ENCODE assay signal across 1 cellular context in the genomic region with DNA sequence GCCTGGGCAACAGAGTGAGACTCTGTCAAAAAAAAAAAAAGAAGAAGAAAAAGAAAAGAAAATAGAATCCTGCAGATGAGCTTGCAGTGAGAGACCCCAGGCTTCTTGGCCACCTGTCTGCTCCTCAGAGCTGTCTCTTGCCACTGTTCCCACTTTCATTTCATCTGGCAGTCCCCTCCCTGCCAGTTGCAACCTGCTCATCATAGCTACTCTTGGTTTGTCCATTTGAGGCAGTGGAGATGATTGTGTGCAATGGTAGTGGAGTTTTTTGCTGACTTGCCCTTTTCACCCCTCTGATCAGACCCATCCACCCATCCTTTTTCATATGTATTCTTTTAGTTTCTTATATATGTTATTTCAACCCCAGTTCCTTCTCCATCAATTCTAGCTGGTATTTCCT.
TF ChIP-seq lines count a peak whose summit lies in the region.

No MANE protein-coding gene starts in this region.

TF ChIP-seq in IMR-90, 13 proteins besides CTCF, POLR2A, EP300 and RAD21:
- TF ChIP-seq MAFK (IDR thresholded peaks at IDR 0.05; ENCODE audit: low read depth, low read length), result peak; percentile 67
- TF ChIP-seq NFE2L2 (IDR thresholded peaks at IDR 0.05; ENCODE audit: low read depth, low read length), result no peak
TF ChIP-seq in IMR-90: peak in this region for 1.
